ENCODE assay signal across 22 cellular contexts in genomic region chr1:93652335-93652949, GRCh38. TPM values are rescaled to one million over a fixed set of nuclear protein-coding genes. Genes with fewer than 3 reads are reported as not detected.
A peak's percentile ranks its signal among the peaks of the same experiment; 100 is the strongest.
DNase-seq lines count a peak whose midpoint lies in the region; ATAC-seq and TF ChIP-seq lines count a peak whose summit lies in the region.
"Had no signal": no experiment of that assay in that cellular context is flagged by ENCODE, and none has a peak within 500 bp of the region (broad histone marks: within the 10 kb centered on the region; RNA-seq: fewer than 3 reads in every experiment).

No MANE protein-coding gene starts in this region.

- no peak for TF ChIP-seq CTCF in coronary artery (IDR thresholded peaks at IDR 0.05)
- TF ChIP-seq CTCF in nephron progenitor cell (IDR thresholded peaks at IDR 0.05), result no peak
- no peak for TF ChIP-seq CTCF in Caco-2 (IDR thresholded peaks at IDR 0.05; ENCODE audit: insufficient read depth in 1 of 2, low read depth in 1 of 2, low read length in 1 of 2, severe bottlenecking in 1 of 2, unreplicated experiment in 1 of 2)

- no peak overlapping the region for H3K4me3 Mint-ChIP-seq in nephron progenitor cell
- no peak overlapping the region for H3K4me3 Mint-ChIP-seq in Caco-2 (ENCODE audit: unreplicated experiment)
- H3K4me3 Mint-ChIP-seq: stimulated activated naive CD8-positive, alpha-beta T cell treated with anti-CD3 and anti-CD28 coated beads, Interleukin-15, Interleukin-2, amounts not matched to agents 100 ng/mL and 50 ng/mL, for 24 hours; T-helper 2 cell treated with Interferon-gamma antibody and Interleukin-4, amounts not matched to agents 5 μg/mL and 100 μg/mL, for 36 hours had no signal

- peak overlapping the region; percentile 46 for H3K27ac ChIP-seq in caudate nucleus (ENCODE audit: low read depth, low read length)
- no peak overlapping the region for H3K27ac ChIP-seq in coronary artery
- H3K27ac ChIP-seq: epithelial cell of prostate, foreskin keratinocyte, lower lobe of right lung, spleen, transverse colon had no signal

- BruUV-seq in Caco-2 (replicated peaks; lab: Mats Ljungman, UMichigan), result no TSS peak

- H3K4me3 ChIP-seq in coronary artery (no peak overlapping the region), Caco-2 (ENCODE audit: low read depth, low read length) (no peak overlapping the region)
- H3K4me3 ChIP-seq: lower lobe of right lung, spleen, transverse colon had no signal

- H3K9me3 Mint-ChIP-seq in nephron progenitor cell, result peaks cover 14% of the 10 kb centered on the region
- H3K9me3 Mint-ChIP-seq in Caco-2 (ENCODE audit: unreplicated experiment), result no peaks in the 10 kb centered on the region
- H3K9me3 Mint-ChIP-seq: activated naive CD4-positive, alpha-beta T cell treated with anti-CD3 and anti-CD28 coated beads, Interleukin-2, amount 50 U/mL, for 72 hours; stimulated activated naive CD8-positive, alpha-beta T cell treated with anti-CD3 and anti-CD28 coated beads, Interleukin-15, Interleukin-2, amounts not matched to agents 100 ng/mL and 50 ng/mL, for 24 hours; T-helper 2 cell treated with Interferon-gamma antibody and Interleukin-4, amounts not matched to agents 5 μg/mL and 100 μg/mL, for 36 hours had no signal

- peak; percentile 35 for ATAC-seq in sciatic nerve
- ATAC-seq: activated naive CD4-positive, alpha-beta T cell treated with anti-CD3 and anti-CD28 coated beads, Interleukin-2, amount 50 U/mL, for 72 hours; foreskin keratinocyte; lower lobe of right lung had no signal

- no peaks in the 10 kb centered on the region for H3K9me3 ChIP-seq in Caco-2
- H3K9me3 ChIP-seq: lower lobe of right lung, spleen, transverse colon had no signal

- POLR2A ChIA-PET in Caco-2 (lab: Charles Lee), result no interaction called here

- intact Hi-C loops in sciatic nerve (cut with DNase I), result no loop called here
- intact Hi-C loops in Caco-2 (cut with micrococcal nuclease; ENCODE audit: unreplicated experiment), result no loop called here

- no peaks in the 10 kb centered on the region for H3K4me1 ChIP-seq in Caco-2
- H3K4me1 ChIP-seq: spleen, transverse colon had no signal

- CTCF ChIA-PET in Caco-2 (lab: Charles Lee), result no interaction called here

- H3K4me1 Mint-ChIP-seq in nephron progenitor cell (no peaks in the 10 kb centered on the region), Caco-2 (ENCODE audit: low read depth, unreplicated experiment) (no peaks in the 10 kb centered on the region)

- no peaks in the 10 kb centered on the region for H3K27me3 ChIP-seq in Caco-2 (replicated peaks; ENCODE audit: control insufficient read depth, insufficient read depth, low read length)
- H3K27me3 ChIP-seq: foreskin keratinocyte, spleen, transverse colon had no signal

- no peaks in the 10 kb centered on the region for H3K36me3 ChIP-seq in Caco-2 (ENCODE audit: control insufficient read depth, insufficient read depth, low read length)
- H3K36me3 ChIP-seq: spleen, transverse colon had no signal

- peak; percentile 17 for DNase-seq in NCI-H146 (lab: John Stamatoyannopoulos, UW)
- DNase-seq in NCI-H146 treated with DMSO at 0.1 percent for 48 hours (lab: John Stamatoyannopoulos, UW; ENCODE audit: unreplicated experiment), result no peak
- peak; percentile 59 for DNase-seq in NCI-H2196 treated with DMSO at 0.1 percent for 48 hours (lab: John Stamatoyannopoulos, UW; ENCODE audit: unreplicated experiment)
- DNase-seq in caudate nucleus (lab: John Stamatoyannopoulos, UW), result no peak
- no peak for DNase-seq in sciatic nerve (ENCODE audit: low spot score)
- DNase-seq in coronary artery (ENCODE audit: low spot score), result no peak
- no peak for DNase-seq in nephron progenitor cell
- DNase-seq in Caco-2, result no peak
- DNase-seq: 8988T; activated CD4-positive, alpha-beta T cell treated with anti-CD3 and anti-CD28 coated beads, Interleukin-2, amount 50 U/mL, for 1 hour; DND-41; foreskin keratinocyte; lower lobe of right lung; NCI-H1105; NCI-H345; RPMI8226; spleen; transverse colon had no signal

- H3K36me3 Mint-ChIP-seq in nephron progenitor cell (ENCODE audit: low read depth), result peaks cover 47% of the 10 kb centered on the region
- H3K36me3 Mint-ChIP-seq in Caco-2 (ENCODE audit: insufficient read depth, unreplicated experiment), result peaks cover 5% of the 10 kb centered on the region
- H3K36me3 Mint-ChIP-seq: activated naive CD4-positive, alpha-beta T cell treated with anti-CD3 and anti-CD28 coated beads, Interleukin-2, amount 50 U/mL, for 72 hours had no signal

- H3K27ac Mint-ChIP-seq in nephron progenitor cell (no peak overlapping the region), Caco-2 (ENCODE audit: unreplicated experiment) (no peak overlapping the region)
- H3K27ac Mint-ChIP-seq: activated naive CD4-positive, alpha-beta T cell treated with anti-CD3 and anti-CD28 coated beads, Interleukin-2, amount 50 U/mL, for 72 hours; stimulated activated naive CD8-positive, alpha-beta T cell treated with anti-CD3 and anti-CD28 coated beads, Interleukin-15, Interleukin-2, amounts not matched to agents 100 ng/mL and 50 ng/mL, for 24 hours; T-helper 2 cell treated with Interferon-gamma antibody and Interleukin-4, amounts not matched to agents 5 μg/mL and 100 μg/mL, for 36 hours had no signal

- peaks cover 5% of the 10 kb centered on the region for H3K27me3 Mint-ChIP-seq in nephron progenitor cell (ENCODE audit: low read depth, poor library complexity)
- H3K27me3 Mint-ChIP-seq in Caco-2 (ENCODE audit: insufficient read depth, unreplicated experiment), result no peaks in the 10 kb centered on the region
- H3K27me3 Mint-ChIP-seq: stimulated activated naive CD8-positive, alpha-beta T cell treated with anti-CD3 and anti-CD28 coated beads, Interleukin-15, Interleukin-2, amounts not matched to agents 100 ng/mL and 50 ng/mL, for 24 hours had no signal

RNA-seq across cellular contexts. Expression of gene BCAR3, which starts 29.2 kb away (rescaled TPM):
- total RNA-seq in sciatic nerve (35.9 TPM), Caco-2 (2022) (9.3 and 9.9 TPM in 2 replicates)

Comparison
In these comparisons a context has a peak if more than half of its experiments do, and no peak if none do; other contexts are left out.
1. DNase-seq: peak in NCI-H146 (single experiment) and NCI-H2196 treated with DMSO at 0.1 percent for 48 hours (single experiment); none in NCI-H146 treated with DMSO at 0.1 percent for 48 hours (single experiment), caudate nucleus (0 of 61), sciatic nerve (single experiment), coronary artery (single experiment), nephron progenitor cell (single experiment) and Caco-2 (0 of 2).